21 cellular contexts compared by ENCODE assay signal in the genomic region with DNA sequence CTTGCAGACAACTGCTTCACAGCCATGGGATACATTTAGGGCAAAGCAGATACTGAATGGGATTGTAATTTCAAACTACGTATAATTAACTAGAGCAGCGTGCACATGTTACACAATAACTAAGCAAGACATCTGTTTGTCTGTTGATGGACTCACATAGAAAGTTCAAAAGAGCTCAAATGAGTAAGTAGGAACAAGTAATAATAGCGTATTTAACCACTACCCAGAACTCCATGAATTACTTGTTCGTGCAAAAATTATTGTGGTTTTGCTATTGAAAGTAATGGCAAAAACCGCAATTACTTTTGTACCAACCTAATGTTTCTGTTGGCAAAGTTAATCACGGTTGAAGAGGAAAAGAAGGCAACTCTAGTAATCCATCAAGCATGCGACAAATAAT.
DNase-seq lines count a peak whose midpoint lies in the region; ATAC-seq and TF ChIP-seq lines count a peak whose summit lies in the region.
"Had no signal": no experiment of that assay in that cellular context is flagged by ENCODE, and none has a peak within 500 bp of the region (broad histone marks: within the 10 kb centered on the region; RNA-seq: fewer than 3 reads in every experiment).

No MANE protein-coding gene starts in this region.

- H2AFZ ChIP-seq in KMS-11 (ENCODE audit: low read depth) (no peak overlapping the region), neuronal stem cell (ENCODE audit: low read length) (no peak overlapping the region)
- H2AFZ ChIP-seq: GM23248 had no signal

- H2BK5ac ChIP-seq in neuronal stem cell (ENCODE audit: low read length): no peak overlapping the region

- peak; percentile 45 for DNase-seq in astrocyte of the hippocampus (ENCODE audit: low read depth, low spot score)
- peak; percentile 36 for DNase-seq in kidney tubule cell (ENCODE audit: low spot score)
- no peak for DNase-seq in dedifferentiated amniotic fluid mesenchymal stem cell (ENCODE audit: extremely low spot score)
- no peak for DNase-seq in neuronal stem cell (ENCODE audit: low spot score)
- no peak for DNase-seq in activated effector memory CD4-positive, alpha-beta T cell treated with Interleukin-2 at 50 U/mL for 16 hours
- DNase-seq: CD4-positive, alpha-beta memory T cell; GDM1; GM23248; HCEC 1CT; Karpas-422; MG63; NCI-H1417; NCI-H187; NCI-H2227 treated with DMSO at 0.1 percent for 48 hours; NCI-H510A; NCI-H748 treated with DMSO at 0.1 percent for 48 hours had no signal

- H2BK12ac ChIP-seq in neuronal stem cell (ENCODE audit: low read length): no peak overlapping the region

- H2AK5ac ChIP-seq in neuronal stem cell (ENCODE audit: low read depth, low read length): no peak overlapping the region

- H3K9ac ChIP-seq in KMS-11 (no peak overlapping the region), neuronal stem cell (ENCODE audit: low read depth, low read length, poor library complexity) (no peak overlapping the region)
- H3K9ac ChIP-seq: BLaER1, GM23248 had no signal

- H3K4ac ChIP-seq in neuronal stem cell (ENCODE audit: low read length): no peak overlapping the region

- no CpG with 5 or more reads among the region's 7 CpGs for WGBS in neuronal stem cell (ENCODE audit: extremely low coverage in 2 of 2, insufficient read length in 2 of 2, insufficient replicate concordance in 1 of 2), 2 donors

- H3K4me3 ChIP-seq in KMS-11 (IDR thresholded peaks at IDR 0.05; ENCODE audit: insufficient read depth, low read depth, low read length) (no peak overlapping the region), neuronal stem cell (ENCODE audit: low read length in 2 of 2) (no peak overlapping the region)
- H3K4me3 ChIP-seq: BLaER1, GM23248, MG63, SJSA1 had no signal

- H3K27ac ChIP-seq in KMS-11 (no peak overlapping the region), neuronal stem cell (replicated peaks; ENCODE audit: low read length) (no peak overlapping the region)
- H3K27ac ChIP-seq: BLaER1, GM23248, SJSA1 had no signal

- H3K18ac ChIP-seq in neuronal stem cell (ENCODE audit: low read length): no peak overlapping the region

- H3K79me1 ChIP-seq in neuronal stem cell (ENCODE audit: low read depth, low read length): no peaks in the 10 kb centered on the region

- H3K79me2 ChIP-seq in KMS-11 (ENCODE audit: insufficient read depth, low read depth): no peaks in the 10 kb centered on the region

- H3K36me3 ChIP-seq in KMS-11 (ENCODE audit: insufficient read depth) (no peaks in the 10 kb centered on the region), neuronal stem cell (replicated peaks in 1 of 2; ENCODE audit: control insufficient read depth in 2 of 2, insufficient read depth in 2 of 2, low read length in 2 of 2) (no peaks in the 10 kb centered on the region)
- H3K36me3 ChIP-seq: BLaER1, MG63, SJSA1 had no signal

- peaks cover 0 to 4% of the 10 kb centered on the region in 2 donors for H3K9me3 ChIP-seq in neuronal stem cell (replicated peaks in 1 of 2; ENCODE audit: control insufficient read depth in 2 of 2, insufficient read depth in 1 of 2, low read depth in 1 of 2, low read length in 2 of 2)
- H3K9me3 ChIP-seq: BLaER1, MG63, SJSA1 had no signal

- H4K91ac ChIP-seq in neuronal stem cell (ENCODE audit: low read depth, low read length, poor library complexity): no peak overlapping the region

- no peak overlapping the region for H2BK15ac ChIP-seq in neuronal stem cell (ENCODE audit: low read length)

- no peak overlapping the region for H4K8ac ChIP-seq in neuronal stem cell (ENCODE audit: low read depth, low read length)

- no peak for TF ChIP-seq CTCF in KMS-11 (conservative IDR thresholded peaks at IDR 0.05; ENCODE audit: low read depth, low read length)

- no peak overlapping the region for H3K23ac ChIP-seq in neuronal stem cell (ENCODE audit: low read depth, low read length, poor library complexity)

- H3K14ac ChIP-seq in neuronal stem cell (ENCODE audit: low read length): no peak overlapping the region

- no peaks in the 10 kb centered on the region for H3K27me3 ChIP-seq in KMS-11 (ENCODE audit: insufficient read depth, low read depth)
- H3K27me3 ChIP-seq in neuronal stem cell (ENCODE audit: control insufficient read depth in 3 of 3, insufficient read depth in 3 of 3, low read depth in 1 of 3, low read length in 3 of 3): no peaks in the 10 kb centered on the region
- H3K27me3 ChIP-seq: BLaER1, MG63, SJSA1 had no signal

- peaks cover 20% of the 10 kb centered on the region for H3K4me1 ChIP-seq in KMS-11 (ENCODE audit: low read depth, poor library complexity, severe bottlenecking)
- H3K4me1 ChIP-seq in neuronal stem cell (ENCODE audit: control insufficient read depth in 2 of 2, insufficient read depth in 1 of 2, low read depth in 1 of 2, low read length in 2 of 2): no peaks in the 10 kb centered on the region
- H3K4me1 ChIP-seq: BLaER1, SJSA1 had no signal

- H4K20me1 ChIP-seq in KMS-11 (ENCODE audit: insufficient read depth): no peaks in the 10 kb centered on the region
- H4K20me1 ChIP-seq: BLaER1 had no signal

- H2BK120ac ChIP-seq in neuronal stem cell (ENCODE audit: low read depth, low read length): no peak overlapping the region

- peak; percentile 68 for ATAC-seq in GM18870 (IDR thresholded peaks at IDR 0.05; ENCODE audit: unreplicated experiment)
- ATAC-seq: Right ventricle myocardium inferior had no signal

- H3K4me2 ChIP-seq in KMS-11 (peak overlapping the region; percentile 50), neuronal stem cell (ENCODE audit: insufficient read depth, low read length, poor library complexity, severe bottlenecking) (no peak overlapping the region)
- H3K4me2 ChIP-seq: BLaER1 had no signal

Comparison
In these comparisons a context has a peak if more than half of its experiments do, and no peak if none do; other contexts are left out.
1. DNase-seq: peak in astrocyte of the hippocampus (single experiment) and kidney tubule cell (single experiment); none in dedifferentiated amniotic fluid mesenchymal stem cell (single experiment), neuronal stem cell (single experiment) and activated effector memory CD4-positive, alpha-beta T cell treated with Interleukin-2 at 50 U/mL for 16 hours (single experiment).